ENCODE assay signal across 8 cellular contexts in the genomic region with DNA sequence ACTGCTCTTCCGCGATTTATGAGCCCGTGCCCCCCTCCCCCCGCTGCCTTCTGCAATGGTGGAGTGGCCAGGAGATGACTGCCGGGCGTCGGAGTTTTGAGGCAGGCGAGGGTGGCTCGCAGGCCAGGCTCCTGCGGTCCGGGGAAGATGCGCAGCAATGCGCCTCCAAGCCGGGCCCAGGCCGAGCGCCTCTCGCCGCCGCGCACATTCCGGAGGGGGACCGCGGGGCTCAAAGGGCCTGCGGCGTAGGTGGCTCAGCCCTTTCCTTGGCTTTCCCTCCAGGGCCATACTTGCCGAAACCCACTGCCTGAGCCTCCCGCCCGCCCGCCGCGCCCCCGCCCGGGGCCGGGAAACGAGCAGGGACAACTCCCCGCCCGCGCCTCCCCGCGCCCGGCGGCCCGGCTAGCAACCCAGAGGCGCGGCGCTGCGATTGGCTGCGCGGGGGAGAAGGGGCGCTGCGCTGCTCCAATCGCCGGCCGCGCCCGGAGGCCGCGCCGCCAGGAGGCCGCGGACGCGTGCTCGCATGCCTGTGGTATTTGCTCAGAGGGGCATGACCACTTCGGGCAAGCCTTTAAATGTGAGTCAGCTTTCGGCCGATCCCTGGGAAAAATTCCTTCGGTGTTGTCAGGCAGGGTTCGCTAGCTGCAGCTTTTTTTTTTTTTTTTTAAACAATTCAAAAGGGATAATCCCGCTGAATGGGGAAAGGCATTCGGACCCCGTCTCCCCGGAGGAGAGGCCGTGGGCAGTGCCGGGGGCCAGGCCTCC.
A peak's percentile ranks its signal among the peaks of the same experiment; 100 is the strongest.
DNase-seq lines count a peak whose midpoint lies in the region; ATAC-seq and TF ChIP-seq lines count a peak whose summit lies in the region.

No MANE protein-coding gene starts in this region.

- H3K36me3 ChIP-seq in neuronal stem cell (replicated peaks in 1 of 2; ENCODE audit: control insufficient read depth in 2 of 2, insufficient read depth in 2 of 2, low read length in 2 of 2), result no peaks in the 10 kb centered on the region

- peak overlapping the region; percentile 87 for H2BK5ac ChIP-seq in neuronal stem cell (ENCODE audit: low read length)

- peak overlapping the region; percentile 83 for H2AFZ ChIP-seq in neuronal stem cell (ENCODE audit: low read length)

- TF ChIP-seq CTCF in RWPE1 (conservative IDR thresholded peaks at IDR 0.05; ENCODE audit: low read depth), result no peak

- no peaks in the 10 kb centered on the region for H3K27me3 Mint-ChIP-seq in stimulated activated naive CD8-positive, alpha-beta T cell treated with anti-CD3 and anti-CD28 coated beads, Interleukin-15, amount 100 ng/mL, for 72 hours

- peak overlapping the region; percentile 40 for H2BK120ac ChIP-seq in neuronal stem cell (ENCODE audit: low read depth, low read length)

- DNase-seq in GM04503 (ENCODE audit: low read depth), result peak; percentile 91
- peak; percentile 97 for DNase-seq in RWPE1 (ENCODE audit: low spot score)
- peak; percentile 82 for DNase-seq in activated naive CD4-positive, alpha-beta T cell treated with anti-CD3 and anti-CD28 coated beads, Interleukin-2, amount 50 U/mL, for 16 hours
- DNase-seq in germinal center (ENCODE audit: low spot score), result peak; percentile 93
- DNase-seq in neuronal stem cell (ENCODE audit: low spot score), result peak; percentile 95
- peak; percentile 71 to 77 for DNase-seq in stimulated activated naive CD8-positive, alpha-beta T cell treated with anti-CD3 and anti-CD28 coated beads, Interleukin-15, amount 100 ng/mL, for 72 hours

- peaks cover 22 to 29% of the 10 kb centered on the region in 2 donors for H3K4me1 ChIP-seq in neuronal stem cell (ENCODE audit: control insufficient read depth in 2 of 2, insufficient read depth in 1 of 2, low read depth in 1 of 2, low read length in 2 of 2)

- H3K27ac ChIP-seq in RWPE1, result peak overlapping the region; percentile 90
- H3K27ac ChIP-seq in neuronal stem cell (replicated peaks; ENCODE audit: low read length), result peak overlapping the region; percentile 98

- no peak overlapping the region for H3K27ac Mint-ChIP-seq in stimulated activated naive CD8-positive, alpha-beta T cell treated with anti-CD3 and anti-CD28 coated beads, Interleukin-15, amount 100 ng/mL, for 72 hours

- H3K4me1 Mint-ChIP-seq in stimulated activated naive CD8-positive, alpha-beta T cell treated with anti-CD3 and anti-CD28 coated beads, Interleukin-15, amount 100 ng/mL, for 72 hours, result peaks cover 39% of the 10 kb centered on the region

- no peak overlapping the region for H2AK5ac ChIP-seq in neuronal stem cell (ENCODE audit: low read depth, low read length)

- H3K9ac ChIP-seq in neuronal stem cell (ENCODE audit: low read depth, low read length, poor library complexity), result no peak overlapping the region

- no peak overlapping the region for H2BK12ac ChIP-seq in neuronal stem cell (ENCODE audit: low read length)

- H3K23ac ChIP-seq in neuronal stem cell (ENCODE audit: low read depth, low read length, poor library complexity), result no peak overlapping the region

- H4K8ac ChIP-seq in neuronal stem cell (ENCODE audit: low read depth, low read length), result peak overlapping the region; percentile 27

- no peaks in the 10 kb centered on the region for H3K9me3 Mint-ChIP-seq in stimulated activated naive CD8-positive, alpha-beta T cell treated with anti-CD3 and anti-CD28 coated beads, Interleukin-15, amount 100 ng/mL, for 72 hours

- WGBS in neuronal stem cell (ENCODE audit: extremely low coverage in 2 of 2, insufficient read length in 2 of 2, insufficient replicate concordance in 1 of 2), 2 donors, result no CpG with 5 or more reads among the region's 75 CpGs

- ATAC-seq in HG02970 (IDR thresholded peaks at IDR 0.05; ENCODE audit: low FRiP score, unreplicated experiment) (peak; percentile 63), GM18868 (IDR thresholded peaks at IDR 0.05; ENCODE audit: unreplicated experiment) (no peak)
- peak; percentile 96 for ATAC-seq in stimulated activated naive CD8-positive, alpha-beta T cell treated with anti-CD3 and anti-CD28 coated beads, Interleukin-15, amount 100 ng/mL, for 72 hours

- no peak overlapping the region for H3K4ac ChIP-seq in neuronal stem cell (ENCODE audit: low read length)

- POLR2A ChIA-PET in RWPE1 (lab: Yijun Ruan, JAX; ENCODE audit: low non-redundant PET), result interaction anchor here (0.5 to 1.0 kb wide), 5 partner anchors 16 to 850 kb away, joined by 3 to 5 read pairs (median 3); no protein-coding TSS in a partner anchor

- CTCF ChIA-PET in RWPE1 (lab: Yijun Ruan, JAX), result interaction anchor here (0.7 to 2.9 kb wide), 2 partner anchors 226 to 246 kb away, joined by 3 to 14 read pairs; no protein-coding TSS in a partner anchor

- peak overlapping the region; percentile 51 for H3K4me2 ChIP-seq in neuronal stem cell (ENCODE audit: insufficient read depth, low read length, poor library complexity, severe bottlenecking)

- H3K4me3 ChIP-seq in neuronal stem cell (ENCODE audit: low read length in 2 of 2), result no peak overlapping the region

- H3K79me1 ChIP-seq in neuronal stem cell (ENCODE audit: low read depth, low read length), result no peaks in the 10 kb centered on the region

- H4K91ac ChIP-seq in neuronal stem cell (ENCODE audit: low read depth, low read length, poor library complexity), result no peak overlapping the region

- H3K18ac ChIP-seq in neuronal stem cell (ENCODE audit: low read length), result peak overlapping the region; percentile 95

- peaks cover 0 to 3% (median 0%) of the 10 kb centered on the region in 3 experiments for H3K27me3 ChIP-seq in neuronal stem cell (ENCODE audit: control insufficient read depth in 3 of 3, insufficient read depth in 3 of 3, low read depth in 1 of 3, low read length in 3 of 3)

- H3K4me3 Mint-ChIP-seq in stimulated activated naive CD8-positive, alpha-beta T cell treated with anti-CD3 and anti-CD28 coated beads, Interleukin-15, amount 100 ng/mL, for 72 hours, result peak overlapping the region; percentile 70 to 75

- no peaks in the 10 kb centered on the region for H3K9me3 ChIP-seq in neuronal stem cell (replicated peaks in 1 of 2; ENCODE audit: control insufficient read depth in 2 of 2, insufficient read depth in 1 of 2, low read depth in 1 of 2, low read length in 2 of 2)

- peak overlapping the region; percentile 62 for H2BK15ac ChIP-seq in neuronal stem cell (ENCODE audit: low read length)

- no peak overlapping the region for H3K14ac ChIP-seq in neuronal stem cell (ENCODE audit: low read length)
